ENCODE assay signal across 8 cellular contexts in genomic region chr17:16214190-16215001, GRCh38. TPM values are rescaled to one million over a fixed set of nuclear protein-coding genes. Genes with fewer than 3 reads are reported as not detected.
DNase-seq lines count a peak whose midpoint lies in the region; ATAC-seq and TF ChIP-seq lines count a peak whose summit lies in the region.

No MANE protein-coding gene starts in this region.

- H3K9ac ChIP-seq in DND-41 (ENCODE audit: low read depth, low read length) = peak overlapping the region; percentile 99
- H3K9ac ChIP-seq in iPS-15b (ENCODE audit: low read depth, low read length) = peak overlapping the region; percentile 79
- H3K9ac ChIP-seq in smooth muscle cell (ENCODE audit: low read depth) = peak overlapping the region; percentile 94

- peaks cover 51% of the 10 kb centered on the region for H3K4me1 ChIP-seq in DND-41 (ENCODE audit: insufficient read depth, low read length)
- no peaks in the 10 kb centered on the region for H3K4me1 ChIP-seq in iPS-15b (ENCODE audit: control insufficient read depth, insufficient read depth, low read length)
- H3K4me1 ChIP-seq in smooth muscle cell (ENCODE audit: low read depth) = peaks cover 23% of the 10 kb centered on the region

- no peaks in the 10 kb centered on the region for H3F3A ChIP-seq in smooth muscle cell (ENCODE audit: low read depth)

- peak overlapping the region; percentile 97 for H3K27ac ChIP-seq in DND-41 (ENCODE audit: low read length)
- H3K27ac ChIP-seq in smooth muscle cell (ENCODE audit: low read depth) = peak overlapping the region; percentile 85

- H4K20me1 ChIP-seq in DND-41 (ENCODE audit: insufficient read depth, low read length) = peaks cover 20% of the 10 kb centered on the region
- H4K20me1 ChIP-seq in smooth muscle cell (ENCODE audit: low read depth) = peaks cover 50% of the 10 kb centered on the region

- no peaks in the 10 kb centered on the region for H3K9me3 Mint-ChIP-seq in activated naive CD4-positive, alpha-beta T cell treated with anti-CD3 and anti-CD28 coated beads, Interleukin-2, amount 50 U/mL, for 72 hours

- TF ChIP-seq CTCF in DND-41 (IDR thresholded peaks at IDR 0.05; ENCODE audit: borderline replicate concordance, extremely low read depth, low read length, poor library complexity, severe bottlenecking) (no peak), smooth muscle cell (IDR thresholded peaks at IDR 0.05; ENCODE audit: borderline replicate concordance, insufficient read depth, poor library complexity, severe bottlenecking) (no peak)

- H3K4me2 ChIP-seq in DND-41 (ENCODE audit: insufficient read depth, low read length) (peak overlapping the region; percentile 80), smooth muscle cell (peak overlapping the region; percentile 97)

- H3K36me3 Mint-ChIP-seq in activated naive CD4-positive, alpha-beta T cell treated with anti-CD3 and anti-CD28 coated beads, Interleukin-2, amount 50 U/mL, for 72 hours = peaks cover 9 to 18% of the 10 kb centered on the region in 2 donors

- H3K4me3 ChIP-seq in DND-41 (ENCODE audit: low read depth in 1 of 2, low read length in 2 of 2) (peak overlapping the region; percentile 83 to 84), iPS-15b (ENCODE audit: low read depth, low read length) (peak overlapping the region; percentile 59), smooth muscle cell (peak overlapping the region; percentile 94)

- no peaks in the 10 kb centered on the region for H3K36me3 ChIP-seq in DND-41 (ENCODE audit: insufficient read depth, low read length)
- H3K36me3 ChIP-seq in iPS-15b (ENCODE audit: control insufficient read depth, insufficient read depth, low read length) = no peaks in the 10 kb centered on the region
- no peaks in the 10 kb centered on the region for H3K36me3 ChIP-seq in smooth muscle cell (ENCODE audit: low read depth)

- H3K27ac Mint-ChIP-seq in activated naive CD4-positive, alpha-beta T cell treated with anti-CD3 and anti-CD28 coated beads, Interleukin-2, amount 50 U/mL, for 72 hours = peak overlapping the region; percentile 72 to 98

- DNase-seq in DND-41 (no peak), HT1080 (ENCODE audit: low read depth) (peak; percentile 15), smooth muscle cell (lab: John Stamatoyannopoulos, UW; ENCODE audit: unreplicated experiment) (no peak), COLO668 (lab: John Stamatoyannopoulos, UW; ENCODE audit: unreplicated experiment) (no peak)
- DNase-seq in activated naive CD4-positive, alpha-beta T cell treated with anti-CD3 and anti-CD28 coated beads, Interleukin-2, amount 50 U/mL, for 72 hours (ENCODE audit: low spot score in 2 of 2) = no peak

- peak overlapping the region; percentile 79 for H2AFZ ChIP-seq in DND-41 (ENCODE audit: low read depth, low read length)
- peak overlapping the region; percentile 73 for H2AFZ ChIP-seq in smooth muscle cell (ENCODE audit: low read depth)

- ATAC-seq in DND-41 (ENCODE audit: insufficient read depth, low read depth) (no peak), GM21360 (IDR thresholded peaks at IDR 0.05; ENCODE audit: unreplicated experiment) (no peak), GM18517 (IDR thresholded peaks at IDR 0.05; ENCODE audit: unreplicated experiment) (no peak)
- ATAC-seq in activated naive CD4-positive, alpha-beta T cell treated with anti-CD3 and anti-CD28 coated beads, Interleukin-2, amount 50 U/mL, for 72 hours = no peak

- H3K27me3 ChIP-seq in DND-41 (ENCODE audit: insufficient read depth, low read length, poor library complexity) = no peaks in the 10 kb centered on the region
- H3K27me3 ChIP-seq in iPS-15b (ENCODE audit: control insufficient read depth, insufficient read depth, low read length) = no peaks in the 10 kb centered on the region
- H3K27me3 ChIP-seq in smooth muscle cell (ENCODE audit: low read depth) = no peaks in the 10 kb centered on the region

- peaks cover 93% of the 10 kb centered on the region for H3K79me2 ChIP-seq in DND-41 (ENCODE audit: insufficient read depth, low read length)
- peaks cover 83% of the 10 kb centered on the region for H3K79me2 ChIP-seq in smooth muscle cell (ENCODE audit: low read depth)

- no peaks in the 10 kb centered on the region for H3K9me3 ChIP-seq in DND-41 (ENCODE audit: insufficient read depth, low read length, severe bottlenecking)
- H3K9me3 ChIP-seq in iPS-15b (ENCODE audit: control insufficient read depth, insufficient read depth, low read length) = no peaks in the 10 kb centered on the region
- no peaks in the 10 kb centered on the region for H3K9me3 ChIP-seq in smooth muscle cell (replicated peaks; ENCODE audit: low read depth)

- WGBS in smooth muscle cell (ENCODE audit: low lambda C conversion rate) = 11% methylated on average over 16 of the region's 16 CpGs

RNA-seq across cellular contexts. Expression of gene NCOR1, which starts 0.9 kb away (rescaled TPM):
- 49.2 and 58.4 TPM in 2 replicates for total RNA-seq in HT1080 (2014; rRNA removed; shearing (Covaris generic))
- 32.1 and 39.5 TPM in 2 replicates for polyA plus RNA-seq in HT1080 (2015; cell fraction: cytosol; rRNA removed)
- polyA plus RNA-seq in HT1080 (2015; cell fraction: nucleus; rRNA removed) = 57.2 and 60.4 TPM in 2 replicates
- 100 to 1,000 TPM; 143 to 153 TPM for total RNA-seq in activated naive CD4-positive, alpha-beta T cell treated with anti-CD3 and anti-CD28 coated beads, Interleukin-2, amount 50 U/mL, for 72 hours
- total RNA-seq in smooth muscle cell = 87.9 and 119 TPM in 2 replicates
- 79.1 and 105 TPM in 2 replicates for polyA plus RNA-seq in smooth muscle cell

RNA-seq across cellular contexts. Expression of gene PIGL, which starts 2.6 kb away (rescaled TPM):
- total RNA-seq in HT1080 (2014; rRNA removed; shearing (Covaris generic)) = 16.0 and 18.6 TPM in 2 replicates
- 8.3 and 11.6 TPM in 2 replicates for polyA plus RNA-seq in HT1080 (2015; cell fraction: cytosol; rRNA removed)
- polyA plus RNA-seq in HT1080 (2015; cell fraction: nucleus; rRNA removed) = 61.8 and 63.9 TPM in 2 replicates
- total RNA-seq in activated naive CD4-positive, alpha-beta T cell treated with anti-CD3 and anti-CD28 coated beads, Interleukin-2, amount 50 U/mL, for 72 hours = 10 to 100 TPM; 39.2 to 40.2 TPM
- total RNA-seq in smooth muscle cell = 33.5 and 56.0 TPM in 2 replicates
- polyA plus RNA-seq in smooth muscle cell = 20.2 and 30.1 TPM in 2 replicates
